In genomic region chr15:58065011-58065444, GRCh38 we compare ENCODE assay signal across 9 cellular contexts. TPM values are rescaled to one million over a fixed set of nuclear protein-coding genes. Genes with fewer than 3 reads are reported as not detected.
DNase-seq lines count a peak whose midpoint lies in the region; ATAC-seq, FAIRE-seq and TF ChIP-seq lines count a peak whose summit lies in the region.
"Had no signal": no experiment of that assay in that cellular context is flagged by ENCODE, and none has a peak within 500 bp of the region (broad histone marks: within the 10 kb centered on the region; RNA-seq: fewer than 3 reads in every experiment).

No MANE protein-coding gene starts in this region.

- H3K9me3 ChIP-seq in HEK293 (ENCODE audit: control insufficient read depth, insufficient read depth, low read depth, low read length) (no peaks in the 10 kb centered on the region), K562 (replicated peaks; ENCODE audit: control insufficient read depth, insufficient read depth, low read depth, low read length) (no peaks in the 10 kb centered on the region), skeletal muscle satellite cell (replicated peaks; ENCODE audit: low read length) (no peaks in the 10 kb centered on the region), small intestine (ENCODE audit: control insufficient read depth, low read depth) (no peaks in the 10 kb centered on the region)

- H3K4me2 ChIP-seq in K562 (ENCODE audit: insufficient read depth, low read length) (peak overlapping the region; percentile 86), skeletal muscle satellite cell (ENCODE audit: low read length) (peak overlapping the region; percentile 92)

- H3K9ac ChIP-seq in K562 (ENCODE audit: insufficient read depth in 1 of 2, low read depth in 2 of 2, low read length in 2 of 2) (peak overlapping the region; percentile 88 to 98), skeletal muscle satellite cell (ENCODE audit: low read depth, low read length) (no peak overlapping the region)

- POLR2A ChIA-PET in HEK293 (lab: Yijun Ruan, JAX): no interaction called here
- POLR2A ChIA-PET in K562 (lab: Yijun Ruan, JAX): interaction anchor here (0.6 to 0.8 kb wide), 3 partner anchors 15 to 1536 kb away, joined by 3 to 5 read pairs (median 4); no protein-coding TSS in a partner anchor

- H3K27me3 ChIP-seq in K562 (ENCODE audit: control insufficient read depth in 2 of 2, insufficient read depth in 2 of 2, low read length in 2 of 2) (no peaks in the 10 kb centered on the region), skeletal muscle satellite cell (ENCODE audit: control insufficient read depth, insufficient read depth, low read length) (peaks cover 65% of the 10 kb centered on the region), small intestine (ENCODE audit: control insufficient read depth in 2 of 2, insufficient read depth in 2 of 2, low read length in 2 of 2) (peaks cover 13 to 20% of the 10 kb centered on the region in 2 donors)

- ATAC-seq in K562 (peak; percentile 17), HG02885 (IDR thresholded peaks at IDR 0.05; ENCODE audit: poor library complexity, unreplicated experiment) (no peak)

- peak overlapping the region; percentile 94 for H2AFZ ChIP-seq in K562 (ENCODE audit: low read depth, low read length)

- TF ChIP-seq CTCF in HEK293 (tag by site-specific recombination; IDR thresholded peaks at IDR 0.05) (no peak), K562 (IDR thresholded peaks at IDR 0.05 in 2 of 3, conservative IDR thresholded peaks at IDR 0.05 in 1 of 3; ENCODE audit: insufficient read depth in 2 of 3, low read depth in 1 of 3, low read length in 3 of 3) (no peak)

- intact Hi-C loops in K562 (cut with micrococcal nuclease): loop anchor here (5.0 to 10.0 kb wide), 3 partner anchors 98 to 400 kb away; no protein-coding TSS in a partner anchor

- no peaks in the 10 kb centered on the region for H4K20me1 ChIP-seq in K562 (replicated peaks; ENCODE audit: control insufficient read depth, insufficient read depth, low read length)

- TF ChIP-seq POLR2A in K562 (conservative IDR thresholded peaks at IDR 0.05): no peak

- CTCF ChIA-PET in HEK293 (lab: Yijun Ruan, JAX) (interaction anchor here (1.8 to 2.9 kb wide), 2 partner anchors 122 to 204 kb away, joined by 5 to 36 read pairs; no protein-coding TSS in a partner anchor), K562 (lab: Yijun Ruan, JAX; ENCODE audit: low intra/inter-chr PET ratio) (no interaction called here)

- WGBS in K562 (ENCODE audit: insufficient coverage, low coverage, missing lambda C conversion rate): under 1% methylated on average over 31 of the region's 38 CpGs
- WGBS in small intestine, 3 donors: 5 to 11% (median 10%) methylated on average over 34 to 38 of the region's 38 CpGs

- no peaks in the 10 kb centered on the region for H3K9me1 ChIP-seq in K562 (ENCODE audit: control insufficient read depth, insufficient read depth, low read length)

- H3K27ac ChIP-seq in HEK293 (ENCODE audit: extremely low read depth, low read depth, low read length) (peak overlapping the region; percentile 85), K562 (ENCODE audit: extremely low read depth, low read depth, low read length) (peak overlapping the region; percentile 82), small intestine (ENCODE audit: low read depth in 1 of 2, low read length in 1 of 2) (no peak overlapping the region)

- FAIRE-seq in K562 (lab: Jason Lieb, UNC) (no peak), small intestine (lab: Jason Lieb, UNC) (no peak)
- FAIRE-seq: HTR-8/SVneo had no signal

- H3K4me3 ChIP-seq in HEK293 (ENCODE audit: low read depth, low read length): peak overlapping the region; percentile 68
- peak overlapping the region; percentile 89 for H3K4me3 ChIP-seq in K562
- no peak overlapping the region for H3K4me3 ChIP-seq in skeletal muscle satellite cell (ENCODE audit: low read length)
- H3K4me3 ChIP-seq in small intestine (ENCODE audit: low read depth in 1 of 2, low read length in 2 of 2): peak overlapping the region in 1 of 2 donors; percentile 60

- H3K4me1 ChIP-seq in HEK293 (ENCODE audit: control insufficient read depth, insufficient read depth, low read length) (peaks cover 7% of the 10 kb centered on the region), K562 (replicated peaks in 1 of 2; ENCODE audit: control insufficient read depth in 2 of 2, insufficient read depth in 2 of 2, low read length in 2 of 2) (peaks cover 17 to 19% of the 10 kb centered on the region in 2 experiments), skeletal muscle satellite cell (ENCODE audit: control insufficient read depth, insufficient read depth, low read length) (peaks cover 13% of the 10 kb centered on the region), small intestine (ENCODE audit: control insufficient read depth in 2 of 2, insufficient read depth in 1 of 2, low read depth in 1 of 2, low read length in 1 of 2) (peaks cover 0 to 2% of the 10 kb centered on the region in 2 donors)

- BruUV-seq in K562 (replicated peaks; lab: Mats Ljungman, UMichigan): no TSS peak

- DNase-seq in K562 (ENCODE audit: extremely low read depth in 1 of 4, low spot score in 3 of 4) (peak; percentile 30 to 69 (median 37)), iPS-NIHi11 (ENCODE audit: low spot score) (peak; percentile 23), small intestine (no peak), SK-N-DZ (ENCODE audit: low spot score) (no peak)
- DNase-seq: NCI-H774 had no signal

- TF ChIP-seq EP300 in K562 (IDR thresholded peaks at IDR 0.05; ENCODE audit: low read length): no peak; the same call in 1 of the 2 replicates

- in situ Hi-C loops in K562 (cut with MboI): loop anchor here (5.0 to 25.0 kb wide), 3 partner anchors 198 to 503 kb away; no protein-coding TSS in a partner anchor

- H3K79me2 ChIP-seq in K562 (ENCODE audit: control insufficient read depth, insufficient read depth, low read length): peaks cover 62% of the 10 kb centered on the region

- TF ChIP-seq RAD21 in K562 (CRISPR knock-in tag; conservative IDR thresholded peaks at IDR 0.05 in 1 of 2, IDR thresholded peaks at IDR 0.05 in 1 of 2): no peak

- no peaks in the 10 kb centered on the region for H3K36me3 ChIP-seq in HEK293 (ENCODE audit: control insufficient read depth in 2 of 2, insufficient read depth in 1 of 2, low read length in 2 of 2)
- peaks cover 15% of the 10 kb centered on the region; the same call in 1 of the 3 replicates for H3K36me3 ChIP-seq in K562 (ENCODE audit: control insufficient read depth, insufficient read depth, low read length)
- H3K36me3 ChIP-seq in skeletal muscle satellite cell (ENCODE audit: insufficient read depth, low read length): no peaks in the 10 kb centered on the region
- no peaks in the 10 kb centered on the region for H3K36me3 ChIP-seq in small intestine (ENCODE audit: control insufficient read depth in 2 of 2, insufficient read depth in 2 of 2, low read length in 2 of 2)

TF ChIP-seq in HEK293, 187 proteins besides CTCF, POLR2A, EP300 and RAD21 (continues in another document):
- TF ChIP-seq ZNF600 (tag by site-specific recombination; IDR thresholded peaks at IDR 0.05): peak; percentile 50
- TF ChIP-seq ZSCAN5A (tag by site-specific recombination; IDR thresholded peaks at IDR 0.05): no peak
- TF ChIP-seq ZBTB20 (tag by site-specific recombination; IDR thresholded peaks at IDR 0.05): peak; percentile 89

TF ChIP-seq in K562, 482 proteins besides CTCF, POLR2A, EP300 and RAD21 (continues in another document):
- TF ChIP-seq FOSL1 (tag; conservative IDR thresholded peaks at IDR 0.05) (0 out of 2 replicates have a peak, but pooled peaks have one; percentile 2), L3MBTL2 (IDR thresholded peaks at IDR 0.05) (no peak), SMARCA4 (IDR thresholded peaks at IDR 0.05) (no peak), ZFP36 (IDR thresholded peaks at IDR 0.05; ENCODE audit: low read depth, low read length, partially characterized antibody) (no peak), PHF20 (IDR thresholded peaks at IDR 0.05; ENCODE audit: partially characterized antibody) (no peak), RBM39 (optimal IDR thresholded peaks at IDR 0.05; ENCODE audit: low read depth, low read length) (no peak), ZNF778 (CRISPR knock-in tag; IDR thresholded peaks at IDR 0.05) (no peak), STAT5B (CRISPR knock-in tag; IDR thresholded peaks at IDR 0.05) (no peak), E2F6 (IDR thresholded peaks at IDR 0.05; ENCODE audit: borderline replicate concordance in 1 of 2, extremely low read depth in 1 of 2, insufficient read depth in 1 of 2, insufficient read length in 1 of 2, low read depth in 1 of 2, low read length in 1 of 2, poor library complexity in 1 of 2, severe bottlenecking in 1 of 2) (no peak), MYNN (IDR thresholded peaks at IDR 0.05) (no peak), MYNN (CRISPR knock-in tag; IDR thresholded peaks at IDR 0.05) (no peak), ZNF785 (CRISPR knock-in tag; IDR thresholded peaks at IDR 0.05) (no peak)

RNA-seq across cellular contexts. Expression of gene ALDH1A2, which starts 0.5 kb away (rescaled TPM):
- 198 and 216 TPM in 2 replicates for total RNA-seq in K562 (2011; cell fraction: chromatin; rRNA removed; ENCODE audit: low replicate concordance)
- 93.6 and 103 TPM in 2 replicates for total RNA-seq in K562 (2011; cell fraction: nucleolus; rRNA removed)
- 137 and 198 TPM in 2 replicates for total RNA-seq in K562 (2011; cell fraction: nucleoplasm; rRNA removed)
- total RNA-seq in K562 (2014; rRNA removed) (231 and 291 TPM in 2 replicates), K562 (2014; rRNA removed; fragmentation: Illumina TruSeq; extraction: Trizol) (333 and 354 TPM in 2 replicates), K562 (2015; rRNA removed; fragmentation: Illumina TruSeq; extraction: Trizol) (328 and 338 TPM in 2 replicates), K562 (2021) (393 and 398 TPM in 2 replicates)
- polyA plus RNA-seq in K562 (2011; rRNA removed) (357 and 368 TPM in 2 replicates), K562 (2014; fragmentation: Illumina TruSeq; extraction: Trizol) (310 and 328 TPM in 2 replicates), K562 (2014; fragmentation: Nextera tagmentation; extraction: Ambion mirVana) (100 to 1,000 TPM; 115 to 185 TPM), K562 (2014; rRNA removed) (347 and 404 TPM in 2 replicates), small intestine (1 to 10 TPM in 1 of 3 donors, under 1 TPM in 1, not detected in 1; 0.45 to 2.5 TPM)
- polyA plus RNA-seq in K562 (2011; cell fraction: cytosol; rRNA removed): 230 and 238 TPM in 2 replicates
- polyA plus RNA-seq in K562 (2011; cell fraction: nucleus; rRNA removed): 194 and 196 TPM in 2 replicates
- 303 and 340 TPM in 2 replicates for polyA plus RNA-seq in K562 (2012)
- polyA minus RNA-seq in K562 (2011; rRNA and poly(A)+ RNA removed): 402 and 407 TPM in 2 replicates
- polyA minus RNA-seq in K562 (2011; cell fraction: cytosol; rRNA and poly(A)+ RNA removed): 228 and 368 TPM in 2 replicates
- 133 and 189 TPM in 2 replicates for polyA minus RNA-seq in K562 (2011; cell fraction: nucleus; rRNA and poly(A)+ RNA removed)
- total RNA-seq in skeletal muscle satellite cell (2012; rRNA removed): 3.8 and 9.2 TPM in 2 replicates
- not detected in 2 replicates for polyA plus RNA-seq in SK-N-DZ (2014; cell fraction: cytosol; rRNA removed)
- not detected in 2 replicates for polyA plus RNA-seq in SK-N-DZ (2014; cell fraction: nucleus; rRNA removed)

Comparison
In these comparisons a context has a peak if more than half of its experiments do, and no peak if none do; other contexts are left out.
1. H3K27ac ChIP-seq: peak in HEK293 (single experiment) and K562 (single experiment); none in small intestine (0 of 2).
2. DNase-seq: peak in K562 (4 of 4) and iPS-NIHi11 (single experiment); none in small intestine (single experiment) and SK-N-DZ (single experiment).
3. RNA of gene ALDH1A2, which starts 0.5 kb away (polyA plus RNA-seq): 115 to 404 TPM in K562; 0.45 to 2.5 TPM in small intestine; every median in the first group is over 10 times any median in the second.
4. Of the 44 proteins assayed by ChIP-seq in both K562 and HEK293: peak only in K562: REST; only in HEK293: ZBTB11 and ZEB2; in both: none; in neither: 40; mixed calls (peak in some experiments, not most) for 1.